ENCODE assay signal across 8 cellular contexts in genomic region chr2:240586919-240587800, GRCh38. TPM values are rescaled to one million over a fixed set of nuclear protein-coding genes. Genes with fewer than 3 reads are reported as not detected.
DNase-seq lines count a peak whose midpoint lies in the region; ATAC-seq, FAIRE-seq and TF ChIP-seq lines count a peak whose summit lies in the region.

No MANE protein-coding gene starts in this region.

- H3K9me3 ChIP-seq in pancreas = no peaks in the 10 kb centered on the region

- TF ChIP-seq CTCF in GM06990 (IDR thresholded peaks at IDR 0.05; ENCODE audit: insufficient read depth, low read length, poor library complexity, severe bottlenecking) (no peak), fibroblast of the aortic adventitia (IDR thresholded peaks at IDR 0.05; ENCODE audit: insufficient read depth, low read length) (no peak), pancreas (IDR thresholded peaks at IDR 0.05) (no peak)

- H3K27me3 ChIP-seq in GM06990 (replicated peaks; ENCODE audit: control insufficient read depth, insufficient read depth, low read length) = no peaks in the 10 kb centered on the region
- no peaks in the 10 kb centered on the region for H3K27me3 ChIP-seq in pancreas

- WGBS in pancreas, 2 donors = 2% methylated on average over 62 of the region's 62 CpGs

- intact Hi-C loops in pancreas (cut with DNase I) = no loop called here

- peak overlapping the region; percentile 74 to 95 (median 84) for H3K27ac ChIP-seq in pancreas

- ATAC-seq in HG02884 (IDR thresholded peaks at IDR 0.05; ENCODE audit: unreplicated experiment) = peak; percentile 5
- peak in 3 of 4 donors; percentile 8 to 37 (median 26) for ATAC-seq in pancreas
- ATAC-seq in HG03378 (IDR thresholded peaks at IDR 0.05; ENCODE audit: unreplicated experiment) = no peak

- peaks cover 10 to 23% (median 13%) of the 10 kb centered on the region in 3 donors for H3K4me1 ChIP-seq in pancreas

- DNase-seq in GM06990 (ENCODE audit: extremely low read depth, insufficient read length) = no peak
- peak; percentile 40 for DNase-seq in NCI-H748 treated with DMSO at 0.1 percent for 48 hours (lab: John Stamatoyannopoulos, UW)
- peak; percentile 39 for DNase-seq in activated T-helper 1 cell treated with Interleukin-2 at 50 U/mL for 16 hours (ENCODE audit: low read depth)
- DNase-seq in fibroblast of the aortic adventitia (ENCODE audit: low read depth) = no peak
- DNase-seq in pancreas = peak in 4 of 6 donors; percentile 47 to 84 (median 58)
- no peak for DNase-seq in cerebellar nuclear complex (lab: John Stamatoyannopoulos, UW)

- H3K36me3 ChIP-seq in GM06990 (ENCODE audit: control insufficient read depth, insufficient read depth, low read length) (peaks cover 23% of the 10 kb centered on the region), pancreas (peaks cover 0 to 11% (median 0%) of the 10 kb centered on the region in 3 donors)

- peak overlapping the region; percentile 79 for H3K4me3 ChIP-seq in GM06990 (replicated peaks; ENCODE audit: low read depth, low read length)
- H3K4me3 ChIP-seq in fibroblast of the aortic adventitia (ENCODE audit: low read depth, low read length) = peak overlapping the region; percentile 99
- peak overlapping the region; percentile 90 to 96 (median 94) for H3K4me3 ChIP-seq in pancreas

- no peak for FAIRE-seq in pancreas (lab: Jason Lieb, UNC)

RNA-seq across cellular contexts. Expression of gene CAPN10, which starts 0.6 kb away (rescaled TPM):
- 14.3 and 44.2 TPM in 2 replicates for total RNA-seq in fibroblast of the aortic adventitia (ENCODE audit: low replicate concordance)
- total RNA-seq in pancreas = 10 to 100 TPM in 3 of 6 donors, 1 to 10 TPM in 3; 8.6 to 19.0 (median 10.9) TPM
- 10 to 100 TPM; 47.0 to 49.3 TPM for polyA plus RNA-seq in pancreas

RNA-seq across cellular contexts. Expression of gene RNPEPL1, which starts 18.9 kb away (rescaled TPM):
- total RNA-seq in fibroblast of the aortic adventitia (ENCODE audit: low replicate concordance) (11.3 and 12.7 TPM in 2 replicates), pancreas (10 to 100 TPM; 37.1 to 48.5 (median 39.6) TPM)
- polyA plus RNA-seq in pancreas = 100 to 1,000 TPM in 1 of 2 donors, 10 to 100 TPM in 1; 80.3 to 195 TPM

RNA-seq across cellular contexts. Expression of gene DUSP28, which starts 27.0 kb away (rescaled TPM):
- total RNA-seq in fibroblast of the aortic adventitia (ENCODE audit: low replicate concordance) (3.6 and 6.1 TPM in 2 replicates), pancreas (1 to 10 TPM; 1.6 to 3.5 (median 2.4) TPM)
- 1 to 10 TPM; 2.6 to 5.0 TPM for polyA plus RNA-seq in pancreas

RNA-seq across cellular contexts. Expression of gene ANKMY1, which starts 29.4 kb away (rescaled TPM):
- total RNA-seq in fibroblast of the aortic adventitia (ENCODE audit: low replicate concordance) = 10.7 and 11.0 TPM in 2 replicates
- 10 to 100 TPM in 4 of 6 donors, 1 to 10 TPM in 2; 6.9 to 11.8 (median 10.3) TPM for total RNA-seq in pancreas
- polyA plus RNA-seq in pancreas = 10 to 100 TPM; 11.3 to 20.1 TPM

RNA-seq across cellular contexts. Expression of gene GPR35, which starts 38.1 kb away (rescaled TPM):
- total RNA-seq in fibroblast of the aortic adventitia (ENCODE audit: low replicate concordance) (0.09 and 0.25 TPM in 2 replicates), pancreas (1 to 10 TPM in 2 of 6 donors, under 1 TPM in 4; 0.35 to 1.4 (median 0.84) TPM)
- 1 to 10 TPM; 4.1 to 4.6 TPM for polyA plus RNA-seq in pancreas

Comparison
In these comparisons a context has a peak if more than half of its experiments do, and no peak if none do; other contexts are left out.
1. DNase-seq: peak in NCI-H748 treated with DMSO at 0.1 percent for 48 hours (single experiment), activated T-helper 1 cell treated with Interleukin-2 at 50 U/mL for 16 hours (single experiment) and pancreas (4 of 6); none in GM06990 (single experiment), fibroblast of the aortic adventitia (single experiment) and cerebellar nuclear complex (0 of 2).
2. Peak in every context shown above with its lines, with median percentiles within 50 percentile points of each other: H3K4me3 ChIP-seq.